In the genomic region with DNA sequence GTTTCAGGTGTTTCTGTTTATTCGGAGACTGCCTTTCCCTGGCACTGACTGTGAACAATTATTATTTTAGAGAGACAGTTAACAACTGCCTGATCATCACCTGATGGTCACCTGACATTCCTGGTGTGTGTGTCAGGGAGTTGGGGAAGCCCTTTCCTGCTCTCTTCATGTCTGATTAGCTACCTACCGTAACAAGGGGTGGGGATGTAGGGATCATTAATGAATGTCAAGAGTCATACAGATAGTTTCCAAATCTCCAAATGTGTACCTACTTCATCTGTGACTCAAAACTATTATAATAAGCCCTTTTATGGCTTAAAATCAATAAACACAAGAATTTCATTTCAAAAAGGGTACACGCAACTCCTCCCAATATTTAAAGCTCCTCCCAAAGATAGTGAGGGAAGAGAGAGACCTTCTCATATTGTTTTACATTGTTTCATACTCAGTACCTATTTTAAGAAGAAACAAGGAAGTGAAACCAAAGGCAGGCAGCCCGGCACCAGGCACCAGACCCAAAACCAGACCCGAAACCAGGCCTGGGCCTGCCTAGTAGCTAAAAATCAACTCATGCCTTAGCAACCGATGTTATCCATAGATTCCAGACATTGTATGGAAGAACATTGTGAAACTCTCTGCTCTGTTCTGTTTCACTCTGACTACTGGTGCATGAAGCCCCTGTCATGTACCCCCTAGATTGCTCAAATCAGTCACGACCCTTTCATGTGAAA, we compare ENCODE assay signal across 9 cellular contexts.
DNase-seq lines count a peak whose midpoint lies in the region; ATAC-seq and TF ChIP-seq lines count a peak whose summit lies in the region.
"Had no signal": no experiment of that assay in that cellular context is flagged by ENCODE, and none has a peak within 500 bp of the region (broad histone marks: within the 10 kb centered on the region; RNA-seq: fewer than 3 reads in every experiment).

No MANE protein-coding gene starts in this region.

- peak; percentile 39 for ATAC-seq in GM19468 (IDR thresholded peaks at IDR 0.05; ENCODE audit: extremely low read depth, unreplicated experiment)
- ATAC-seq in HG03103 (IDR thresholded peaks at IDR 0.05; ENCODE audit: low read depth, unreplicated experiment) = peak; percentile 39
- ATAC-seq: left ventricle myocardium superior had no signal

- in situ Hi-C loops in SK-MEL-5 (cut with HindIII; ENCODE audit: low pct_unique_long_range_greater_than_20kb, low sequenced_read_pairs) = no loop called here

- intact Hi-C loops in Calu3 (cut with micrococcal nuclease; ENCODE audit: unreplicated experiment) = no loop called here
- intact Hi-C loops in cardiac septum (cut with DNase I) = no loop called here

- BruUV-seq in Calu3 (replicated peaks; lab: Mats Ljungman, UMichigan) = no TSS peak

- no peak for TF ChIP-seq CTCF in Calu3 (IDR thresholded peaks at IDR 0.05; ENCODE audit: unreplicated experiment)

- no peaks in the 10 kb centered on the region for H3K27me3 Mint-ChIP-seq in Calu3 (ENCODE audit: unreplicated experiment)

- DNase-seq in Calu3 = peak; percentile 26
- peak; percentile 5 for DNase-seq in SK-MEL-5 (ENCODE audit: low read depth, low spot score)
- DNase-seq in NCI-H2171 (lab: John Stamatoyannopoulos, UW) = no peak
- DNase-seq in cardiac septum (ENCODE audit: low spot score) = no peak
- DNase-seq in activated effector memory CD4-positive, alpha-beta T cell treated with anti-CD3 and anti-CD28 coated beads, Interleukin-2, amount 50 U/mL, for 16 hours = no peak
- no peak for DNase-seq in stimulated activated naive CD4-positive, alpha-beta T cell treated with Interleukin-2 at 50 U/mL for 16 hours (lab: John Stamatoyannopoulos, UW)
- DNase-seq: left ventricle myocardium superior had no signal

- no peak overlapping the region for H3K27ac Mint-ChIP-seq in Calu3 (ENCODE audit: unreplicated experiment)

- CTCF ChIA-PET in Calu3 (lab: Charles Lee) = no interaction called here

- no peaks in the 10 kb centered on the region for H3K36me3 Mint-ChIP-seq in Calu3 (ENCODE audit: insufficient read depth, unreplicated experiment)

- H3K9me3 Mint-ChIP-seq in Calu3 (ENCODE audit: low read depth, unreplicated experiment) = no peaks in the 10 kb centered on the region

- no peak overlapping the region for H3K4me3 Mint-ChIP-seq in Calu3 (ENCODE audit: low read depth, unreplicated experiment)

- peaks cover 15% of the 10 kb centered on the region for H3K4me1 Mint-ChIP-seq in Calu3 (ENCODE audit: low read depth, unreplicated experiment)

Comparison
In these comparisons a context has a peak if more than half of its experiments do, and no peak if none do; other contexts are left out.
1. DNase-seq: peak in Calu3 (single experiment) and SK-MEL-5 (single experiment); none in NCI-H2171 (single experiment), cardiac septum (single experiment), activated effector memory CD4-positive, alpha-beta T cell treated with anti-CD3 and anti-CD28 coated beads, Interleukin-2, amount 50 U/mL, for 16 hours (single experiment) and stimulated activated naive CD4-positive, alpha-beta T cell treated with Interleukin-2 at 50 U/mL for 16 hours (single experiment).